ENCODE assay signal across 28 cellular contexts in the genomic region with DNA sequence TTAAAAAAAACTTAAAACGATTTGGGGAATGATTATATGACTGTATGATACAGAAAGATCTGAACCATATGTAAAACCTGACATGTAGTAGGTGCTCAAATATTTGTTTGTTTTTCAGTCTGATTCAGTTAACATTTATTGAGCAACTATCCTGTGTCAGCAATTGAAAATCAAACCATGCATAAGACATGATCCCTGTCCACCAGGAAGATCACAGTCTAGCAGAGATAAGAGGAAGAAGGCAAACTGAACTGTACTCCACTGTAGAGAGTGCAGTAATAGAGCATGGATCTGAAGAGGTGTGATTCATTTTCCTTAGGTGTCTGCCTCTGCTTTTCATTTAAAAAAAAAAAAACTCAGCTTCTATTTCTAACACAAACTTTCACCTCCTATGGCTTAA.
"Had no signal": no experiment of that assay in that cellular context is flagged by ENCODE, and none has a peak within 500 bp of the region (broad histone marks: within the 10 kb centered on the region; RNA-seq: fewer than 3 reads in every experiment).

No MANE protein-coding gene starts in this region.

- H3K27ac Mint-ChIP-seq: endodermal cell; memory B cell; naive B cell; stimulated activated naive B cell treated with anti-CD40 and anti-IgM and Interleukin-4, amounts not matched to agents 10 μg/mL and 1 μg/mL and 100 μg/mL, for 72 hours; stimulated activated naive CD8-positive, alpha-beta T cell treated with anti-CD3 and anti-CD28 coated beads, Interleukin-15, Interleukin-2, amounts not matched to agents 100 ng/mL and 50 ng/mL, for 24 hours had no signal

- H3K4me1 ChIP-seq: gastroesophageal sphincter, heart left ventricle, psoas muscle, tibial nerve, upper lobe of left lung had no signal

- H3K27ac ChIP-seq: epithelial cell of prostate, gastroesophageal sphincter, heart left ventricle, hepatocyte, ovary, psoas muscle, skin epidermis, thoracic aorta, tibial nerve, upper lobe of left lung had no signal

- H3K36me3 ChIP-seq: ovary had no signal

- H3K4me3 ChIP-seq: dorsolateral prefrontal cortex, gastroesophageal sphincter, heart left ventricle, hepatocyte, lung, ovary, psoas muscle, skin epidermis, thoracic aorta, tibial nerve, upper lobe of left lung had no signal

- ATAC-seq: esophagus mucosa; gastroesophageal sphincter; heart left ventricle; left cardiac atrium; left ventricle myocardium superior; psoas muscle; right cardiac atrium; stimulated activated naive B cell treated with anti-CD40 and anti-IgM and Interleukin-4, amounts not matched to agents 10 μg/mL and 1 μg/mL and 100 μg/mL, for 72 hours had no signal

- H3K4me3 Mint-ChIP-seq: endodermal cell; memory B cell; naive B cell; stimulated activated naive B cell treated with anti-CD40 and anti-IgM and Interleukin-4, amounts not matched to agents 10 μg/mL and 1 μg/mL and 100 μg/mL, for 72 hours; stimulated activated naive CD8-positive, alpha-beta T cell treated with anti-CD3 and anti-CD28 coated beads, Interleukin-15, Interleukin-2, amounts not matched to agents 100 ng/mL and 50 ng/mL, for 24 hours had no signal

- DNase-seq: cerebellar nuclear complex; dorsolateral prefrontal cortex; effector CD8-positive, alpha-beta T cell; endodermal cell; heart left ventricle; left cardiac atrium; left ventricle myocardium superior; naive B cell; occipital lobe; ovary; posterior cingulate gyrus; psoas muscle; right cardiac atrium; stimulated activated CD4-positive, alpha-beta T cell treated with anti-CD3 and anti-CD28 coated beads, Interleukin-15, amount 100 ng/mL, for 24 hours; stimulated activated CD4-positive, alpha-beta T cell treated with anti-CD3 and anti-CD28 coated beads, Interleukin-2, amount 100 ng/mL, for 48 hours; stimulated activated naive B cell treated with anti-CD40 and anti-IgM and Interleukin-4, amounts not matched to agents 10 μg/mL and 1 μg/mL and 100 μg/mL, for 72 hours; upper lobe of left lung had no signal

- H2AFZ ChIP-seq: hepatocyte had no signal

- H3K4me1 Mint-ChIP-seq: endodermal cell had no signal

- H3K9me3 ChIP-seq: gastroesophageal sphincter, heart left ventricle, ovary, psoas muscle, thoracic aorta, tibial nerve, upper lobe of left lung had no signal

- H3K9me3 Mint-ChIP-seq: endodermal cell; memory B cell; naive B cell; stimulated activated naive B cell treated with anti-CD40 and anti-IgM and Interleukin-4, amounts not matched to agents 10 μg/mL and 1 μg/mL and 100 μg/mL, for 72 hours; stimulated activated naive CD8-positive, alpha-beta T cell treated with anti-CD3 and anti-CD28 coated beads, Interleukin-15, Interleukin-2, amounts not matched to agents 100 ng/mL and 50 ng/mL, for 24 hours had no signal

- H3K4me2 ChIP-seq: hepatocyte had no signal

- H3K27me3 Mint-ChIP-seq: memory B cell; naive B cell; stimulated activated naive B cell treated with anti-CD40 and anti-IgM and Interleukin-4, amounts not matched to agents 10 μg/mL and 1 μg/mL and 100 μg/mL, for 72 hours; stimulated activated naive CD8-positive, alpha-beta T cell treated with anti-CD3 and anti-CD28 coated beads, Interleukin-15, Interleukin-2, amounts not matched to agents 100 ng/mL and 50 ng/mL, for 24 hours had no signal

- FAIRE-seq: urothelium cell line had no signal

- H3K27me3 ChIP-seq: dorsolateral prefrontal cortex, gastroesophageal sphincter, heart left ventricle, hepatocyte, ovary, tibial nerve, upper lobe of left lung had no signal
